Comparison of ENCODE assay signal across 8 cellular contexts in the genomic region with DNA sequence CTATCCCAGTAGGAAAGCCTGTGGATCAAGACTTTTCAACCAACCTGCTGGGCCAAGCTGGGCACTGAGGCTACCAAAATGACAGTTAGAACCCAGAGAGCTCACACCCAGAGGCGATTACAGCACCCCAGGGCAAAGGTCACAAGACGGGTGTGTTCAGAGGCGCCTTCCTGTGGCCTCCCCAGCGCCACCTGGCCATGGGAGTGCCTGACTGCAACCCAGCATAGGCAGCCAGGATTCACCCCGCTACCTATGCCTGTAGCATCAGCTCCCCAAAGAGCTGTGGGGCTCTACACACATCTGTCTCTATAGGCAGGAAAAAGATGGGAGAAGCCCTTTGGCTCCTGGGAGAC. TPM values are rescaled to one million over a fixed set of nuclear protein-coding genes. Genes with fewer than 3 reads are reported as not detected.
DNase-seq lines count a peak whose midpoint lies in the region; ATAC-seq lines count a peak whose summit lies in the region.

No MANE protein-coding gene starts in this region.

- no peak overlapping the region for H3K27ac Mint-ChIP-seq in activated CD4-positive, alpha-beta memory T cell treated with anti-CD3 and anti-CD28 coated beads for 36 hours

- no peak overlapping the region for H3K4me3 ChIP-seq in mucosa of rectum (ENCODE audit: low read length in 2 of 2)

- peak overlapping the region in 1 of 2 donors; percentile 15 for H3K9ac ChIP-seq in mucosa of rectum (ENCODE audit: low read depth in 1 of 2, low read length in 2 of 2)

- CTCF ChIA-PET in activated CD4-positive, alpha-beta memory T cell treated with anti-CD3 and anti-CD28 coated beads for 36 hours (lab: Charles Lee) = interaction anchor here (1.2 to 2.2 kb wide), 4 partner anchors 48 to 288 kb away, joined by 3 to 6 read pairs (median 4); no protein-coding TSS in a partner anchor

- peak overlapping the region; percentile 47 to 49 for H3K27ac ChIP-seq in mucosa of rectum (ENCODE audit: low read depth in 2 of 2, low read length in 2 of 2)

- H3K9me3 ChIP-seq in mucosa of rectum (ENCODE audit: control insufficient read depth in 2 of 2, low read length in 2 of 2) = no peaks in the 10 kb centered on the region

- no peaks in the 10 kb centered on the region for H3K4me1 Mint-ChIP-seq in activated CD4-positive, alpha-beta memory T cell treated with anti-CD3 and anti-CD28 coated beads for 36 hours (ENCODE audit: low read depth)

- no peaks in the 10 kb centered on the region for H3K9me3 Mint-ChIP-seq in activated CD4-positive, alpha-beta memory T cell treated with anti-CD3 and anti-CD28 coated beads for 36 hours

- ATAC-seq in GM19025 (IDR thresholded peaks at IDR 0.05; ENCODE audit: low read depth, unreplicated experiment) (peak; percentile 84), HG03354 (IDR thresholded peaks at IDR 0.05; ENCODE audit: poor library complexity, severe bottlenecking, unreplicated experiment) (no peak), HG02970 (IDR thresholded peaks at IDR 0.05; ENCODE audit: low FRiP score, unreplicated experiment) (no peak)

- H3K36me3 Mint-ChIP-seq in activated CD4-positive, alpha-beta memory T cell treated with anti-CD3 and anti-CD28 coated beads for 36 hours = no peaks in the 10 kb centered on the region

- H3K27me3 Mint-ChIP-seq in activated CD4-positive, alpha-beta memory T cell treated with anti-CD3 and anti-CD28 coated beads for 36 hours = no peaks in the 10 kb centered on the region

- intact Hi-C loops in activated CD4-positive, alpha-beta memory T cell treated with anti-CD3 and anti-CD28 coated beads for 36 hours (cut with micrococcal nuclease) = no loop called here

- POLR2A ChIA-PET in activated CD4-positive, alpha-beta memory T cell treated with anti-CD3 and anti-CD28 coated beads for 36 hours (lab: Charles Lee) = no interaction called here

- no peak overlapping the region for H3K4me3 Mint-ChIP-seq in activated CD4-positive, alpha-beta memory T cell treated with anti-CD3 and anti-CD28 coated beads for 36 hours

- peak; percentile 40 for DNase-seq in AG08396 (ENCODE audit: low spot score)
- peak; percentile 66 for DNase-seq in HT-29 (ENCODE audit: low spot score)
- DNase-seq in activated CD4-positive, alpha-beta memory T cell treated with anti-CD3 and anti-CD28 coated beads for 36 hours = peak; percentile 57
- no peak for DNase-seq in stimulated activated naive CD4-positive, alpha-beta T cell treated with Interleukin-2 at 50 U/mL for 16 hours (lab: John Stamatoyannopoulos, UW)

- peaks cover 11 to 12% of the 10 kb centered on the region in 2 donors for H3K4me1 ChIP-seq in mucosa of rectum (ENCODE audit: control insufficient read depth in 2 of 2, insufficient read depth in 2 of 2, low read length in 2 of 2)

- H3K36me3 ChIP-seq in mucosa of rectum (ENCODE audit: control insufficient read depth in 2 of 2, insufficient read depth in 2 of 2, low read length in 2 of 2) = peaks cover 0 to 11% of the 10 kb centered on the region in 2 donors

- no peaks in the 10 kb centered on the region for H3K27me3 ChIP-seq in mucosa of rectum (ENCODE audit: control insufficient read depth in 2 of 2, insufficient read depth in 2 of 2, low read length in 2 of 2)

RNA-seq across cellular contexts. Expression of a gene that starts 33.5 kb away (rescaled TPM):
- 1.1 TPM in 1 of 2 replicates, not detected in the other for total RNA-seq in HT-29 (2014; rRNA removed; shearing (Covaris generic))
- total RNA-seq in activated CD4-positive, alpha-beta memory T cell treated with anti-CD3 and anti-CD28 coated beads for 36 hours = under 1 TPM; 0.21 to 0.34 TPM

RNA-seq across cellular contexts. Expression of a gene that starts 35.8 kb away (rescaled TPM):
- total RNA-seq in HT-29 (2014; rRNA removed; shearing (Covaris generic)) = not detected in 2 replicates
- under 1 TPM; 0.41 to 0.78 TPM for total RNA-seq in activated CD4-positive, alpha-beta memory T cell treated with anti-CD3 and anti-CD28 coated beads for 36 hours

RNA-seq across cellular contexts. Expression of a gene that starts 44.4 kb away (rescaled TPM):
- 3.9 and 6.6 TPM in 2 replicates for total RNA-seq in HT-29 (2014; rRNA removed; shearing (Covaris generic))
- total RNA-seq in activated CD4-positive, alpha-beta memory T cell treated with anti-CD3 and anti-CD28 coated beads for 36 hours = not detected
